ENCODE assay signal across 8 cellular contexts in the genomic region with DNA sequence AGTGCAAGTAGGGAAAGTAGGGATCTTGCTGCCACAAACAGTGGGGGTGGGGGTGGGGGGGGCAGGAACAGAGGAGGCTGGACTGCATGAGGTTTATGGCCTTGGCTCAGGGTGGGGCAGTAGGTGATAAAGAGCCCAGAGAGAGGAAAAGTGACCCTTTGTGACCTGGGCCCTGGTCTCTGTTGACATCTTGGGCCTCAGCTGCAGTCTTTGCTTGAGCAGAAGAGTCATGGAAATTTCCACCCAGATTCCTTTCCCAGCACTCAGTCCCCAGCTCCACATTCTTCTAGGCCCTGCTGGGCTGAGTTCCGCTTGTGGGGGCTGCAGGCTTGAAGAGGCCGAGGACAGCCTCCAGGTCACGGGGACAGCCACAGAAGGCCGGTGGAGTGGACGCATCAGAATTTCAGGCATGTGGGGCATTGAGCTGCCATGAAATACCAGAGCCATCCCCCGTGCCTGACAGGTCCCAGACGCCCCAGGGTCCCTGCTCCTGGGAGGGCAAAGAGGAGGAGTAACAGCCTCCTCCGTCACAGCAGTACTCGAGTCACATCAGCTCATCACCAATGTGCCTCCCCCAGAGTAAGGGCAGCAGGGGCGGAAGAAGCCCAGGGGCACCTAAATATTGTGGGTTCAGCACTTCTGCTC. TPM values are rescaled to one million over a fixed set of nuclear protein-coding genes. Genes with fewer than 3 reads are reported as not detected.
DNase-seq lines count a peak whose midpoint lies in the region; ATAC-seq and TF ChIP-seq lines count a peak whose summit lies in the region.

No MANE protein-coding gene starts in this region.

- H3K36me3 ChIP-seq in muscle layer of colon (ENCODE audit: insufficient read depth, low read length) (no peaks in the 10 kb centered on the region), vagina (no peaks in the 10 kb centered on the region)

- H3K4me3 ChIP-seq in muscle layer of colon (ENCODE audit: low read depth in 1 of 2, low read length in 2 of 2) (peak overlapping the region in 1 of 2 donors; percentile 57), vagina (peak overlapping the region in 1 of 2 donors; percentile 12)

- H3K9me3 ChIP-seq in muscle layer of colon (ENCODE audit: low read length) (no peaks in the 10 kb centered on the region), vagina (no peaks in the 10 kb centered on the region)

- peaks cover 94% of the 10 kb centered on the region for H3K4me1 ChIP-seq in muscle layer of colon (ENCODE audit: insufficient read depth, low read length)
- peaks cover 92% of the 10 kb centered on the region for H3K4me1 ChIP-seq in vagina

- no peaks in the 10 kb centered on the region for H3K36me3 Mint-ChIP-seq in endothelial cell (ENCODE audit: low read depth, unreplicated experiment)

- peak overlapping the region; percentile 78 for H3K9ac ChIP-seq in muscle layer of colon (ENCODE audit: low read length)

- no peak overlapping the region for H3K4me3 Mint-ChIP-seq in endothelial cell (ENCODE audit: unreplicated experiment)

- DNase-seq in NCI-H2227 (lab: John Stamatoyannopoulos, UW; ENCODE audit: unreplicated experiment) (peak; percentile 50), NCI-H2227 treated with DMSO at 0.1 percent for 48 hours (lab: John Stamatoyannopoulos, UW) (no peak), endothelial cell (ENCODE audit: low spot score) (no peak), vagina (ENCODE audit: extremely low spot score in 2 of 2) (peak in 1 of 2 donors; percentile 95), NCI-H82 (lab: John Stamatoyannopoulos, UW) (no peak)

- H3K27me3 ChIP-seq in muscle layer of colon (ENCODE audit: control insufficient read depth in 1 of 2, insufficient read depth in 2 of 2, low read length in 2 of 2) (no peaks in the 10 kb centered on the region), vagina (no peaks in the 10 kb centered on the region)

- TF ChIP-seq POLR2A in vagina (IDR thresholded peaks at IDR 0.05) = peak in 1 of 2 donors; percentile 9

- H3K4me1 Mint-ChIP-seq in endothelial cell (ENCODE audit: unreplicated experiment) = peaks cover 62% of the 10 kb centered on the region

- intact Hi-C loops in vagina (cut with DNase I) = no loop called here

- ATAC-seq in HG02678 (IDR thresholded peaks at IDR 0.05; ENCODE audit: unreplicated experiment) (no peak), GM21528 (IDR thresholded peaks at IDR 0.05; ENCODE audit: low FRiP score, unreplicated experiment) (no peak)

- peak overlapping the region; percentile 96 for H3K27ac Mint-ChIP-seq in endothelial cell (ENCODE audit: unreplicated experiment)

- H3K27me3 Mint-ChIP-seq in endothelial cell (ENCODE audit: unreplicated experiment) = peaks cover 21% of the 10 kb centered on the region

- no peaks in the 10 kb centered on the region for H3K9me3 Mint-ChIP-seq in endothelial cell (ENCODE audit: unreplicated experiment)

- H3K27ac ChIP-seq in muscle layer of colon (ENCODE audit: low read depth, low read length) = peak overlapping the region; percentile 100
- peak overlapping the region; percentile 100 for H3K27ac ChIP-seq in vagina

- TF ChIP-seq CTCF in endothelial cell (IDR thresholded peaks at IDR 0.05; ENCODE audit: unreplicated experiment) (no peak), vagina (IDR thresholded peaks at IDR 0.05) (no peak)

RNA-seq across cellular contexts. Expression of a gene that starts 9.7 kb away (rescaled TPM):
- total RNA-seq in endothelial cell (ENCODE audit: unreplicated experiment) (4,747 TPM), vagina (16,459 TPM)

RNA-seq across cellular contexts. Expression of a gene that starts 35.7 kb away (rescaled TPM):
- 99.1 TPM for total RNA-seq in endothelial cell (ENCODE audit: unreplicated experiment)
- 77.3 TPM for total RNA-seq in vagina
